ENCODE assay signal across 31 cellular contexts in genomic region chr1:76037314-76037713, GRCh38. TPM values are rescaled to one million over a fixed set of nuclear protein-coding genes. Genes with fewer than 3 reads are reported as not detected.
"Had no signal": no experiment of that assay in that cellular context is flagged by ENCODE, and none has a peak within 500 bp of the region (broad histone marks: within the 10 kb centered on the region; RNA-seq: fewer than 3 reads in every experiment).

No MANE protein-coding gene starts in this region.

- ATAC-seq: activated CD4-positive, alpha-beta T cell treated with anti-CD3 and anti-CD28 coated beads for 36 hours; heart left ventricle; left lung; lower lobe of right lung; naive thymus-derived CD4-positive, alpha-beta T cell had no signal

- H3K4me3 ChIP-seq: adrenal gland, cardiac muscle cell, coronary artery, dorsolateral prefrontal cortex, heart left ventricle, left lung, lower lobe of right lung, right atrium auricular region, spleen, suprapubic skin, tibial artery, uterus had no signal

- H3K36me3 ChIP-seq: adrenal gland, cardiac muscle cell, heart left ventricle, left lung, lower lobe of right lung, right atrium auricular region, spleen, suprapubic skin, tibial artery, uterus had no signal

- H3K4me3 Mint-ChIP-seq: activated CD4-positive, alpha-beta T cell treated with anti-CD3 and anti-CD28 coated beads for 36 hours; activated naive CD4-positive, alpha-beta T cell treated with anti-CD3 and anti-CD28 coated beads for 36 hours; activated naive CD8-positive, alpha-beta T cell treated with anti-CD3 and anti-CD28 coated beads for 36 hours; activated T-helper 1 cell treated with anti-CD3 and anti-CD28 coated beads, Interleukin-12 subunit alpha, Interleukin-12 subunit beta, Interleukin-2, Interleukin-4 antibody, amounts not matched to agents 30 ng/mL and 10 ng/mL and 1 ng/mL, durations not matched to agents 14 hours and 24 hours and 36 hours; brain; naive thymus-derived CD4-positive, alpha-beta T cell; neural crest cell had no signal

- H3K4me1 Mint-ChIP-seq: activated CD4-positive, alpha-beta T cell treated with anti-CD3 and anti-CD28 coated beads for 36 hours had no signal

- H3K79me2 ChIP-seq: parathyroid adenoma had no signal

- H3K36me3 Mint-ChIP-seq: activated naive CD8-positive, alpha-beta T cell treated with anti-CD3 and anti-CD28 coated beads for 36 hours; brain; naive thymus-derived CD4-positive, alpha-beta T cell had no signal

- H3K27ac ChIP-seq: adrenal gland, cardiac muscle cell, coronary artery, dorsolateral prefrontal cortex, heart left ventricle, left lung, lower lobe of right lung, parathyroid adenoma, right atrium auricular region, spleen, suprapubic skin, tibial artery, uterus had no signal

- H3K9me3 ChIP-seq: adrenal gland, heart left ventricle, left lung, lower lobe of right lung, right atrium auricular region, spleen, suprapubic skin, tibial artery, uterus had no signal

- DNase-seq: activated CD4-positive, alpha-beta T cell treated with anti-CD3 and anti-CD28 coated beads for 36 hours; activated CD4-positive, alpha-beta T cell treated with anti-CD3 and anti-CD28 coated beads, Interleukin-2, amount 50 U/mL, for 4 hours; activated CD4-positive, CD25-positive, alpha-beta regulatory T cell; activated CD8-positive, alpha-beta memory T cell treated with anti-CD3 and anti-CD28 coated beads for 24 hours; activated effector memory CD4-positive, alpha-beta T cell treated with anti-CD3 and anti-CD28 coated beads, Interleukin-2, amount 50 U/mL, for 16 hours; activated naive CD4-positive, alpha-beta T cell treated with anti-CD3 and anti-CD28 coated beads for 36 hours; activated naive CD8-positive, alpha-beta T cell treated with anti-CD3 and anti-CD28 coated beads for 36 hours; adrenal gland; aorta; cerebellar nuclear complex; dorsolateral prefrontal cortex; effector memory CD4-positive, alpha-beta T cell; heart left ventricle; left lung; lower lobe of right lung; mesenchymal stem cell; naive thymus-derived CD4-positive, alpha-beta T cell; occipital lobe; spleen; stimulated activated naive CD4-positive, alpha-beta T cell; T-helper 1 cell; tibial artery; uterus had no signal

- H3K27me3 ChIP-seq: adrenal gland, cardiac muscle cell, dorsolateral prefrontal cortex, left lung, right atrium auricular region, spleen, suprapubic skin, tibial artery, uterus had no signal

- H3K4me1 ChIP-seq: adrenal gland, heart left ventricle, left lung, lower lobe of right lung, parathyroid adenoma, right atrium auricular region, spleen, suprapubic skin, tibial artery, uterus had no signal

- H2AFZ ChIP-seq: parathyroid adenoma had no signal

- H3K9me3 Mint-ChIP-seq: activated naive CD4-positive, alpha-beta T cell treated with anti-CD3 and anti-CD28 coated beads for 36 hours; activated naive CD8-positive, alpha-beta T cell treated with anti-CD3 and anti-CD28 coated beads for 36 hours; activated T-helper 1 cell treated with anti-CD3 and anti-CD28 coated beads, Interleukin-12 subunit alpha, Interleukin-12 subunit beta, Interleukin-2, Interleukin-4 antibody, amounts not matched to agents 30 ng/mL and 10 ng/mL and 1 ng/mL, durations not matched to agents 14 hours and 24 hours and 36 hours; neural crest cell had no signal

- H3K9ac ChIP-seq: parathyroid adenoma had no signal

RNA-seq across cellular contexts. Expression of gene ST6GALNAC3, which starts 37.2 kb away (rescaled TPM):
- total RNA-seq: activated T-helper 1 cell treated with anti-CD3 and anti-CD28 coated beads, Interleukin-12 subunit alpha, Interleukin-12 subunit beta, Interleukin-2, Interleukin-4 antibody, amounts not matched to agents 30 ng/mL and 10 ng/mL and 1 ng/mL, durations not matched to agents 14 hours and 24 hours and 36 hours had no signal
